27 cellular contexts compared by ENCODE assay signal in the genomic region with DNA sequence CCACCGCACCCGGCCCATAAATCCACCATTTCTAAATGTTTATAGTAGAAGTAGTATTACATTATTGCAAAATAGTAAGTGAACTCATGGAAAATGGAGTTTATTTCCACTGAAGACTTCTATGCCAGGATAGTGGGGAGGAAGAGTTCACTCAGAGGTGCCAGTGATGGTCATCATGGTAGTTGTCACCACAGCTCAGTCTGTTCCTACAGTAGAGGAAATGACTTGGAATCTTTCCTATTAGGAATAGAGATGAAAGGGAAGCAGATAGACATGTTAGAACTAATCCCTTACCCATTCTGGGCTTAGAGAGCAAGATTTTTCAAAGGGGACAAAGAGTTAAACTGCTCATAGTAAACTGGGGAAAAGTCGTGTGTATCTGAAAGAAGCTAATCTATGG. TPM values are rescaled to one million over a fixed set of nuclear protein-coding genes. Genes with fewer than 3 reads are reported as not detected.
A peak's percentile ranks its signal among the peaks of the same experiment; 100 is the strongest.
DNase-seq lines count a peak whose midpoint lies in the region; ATAC-seq, FAIRE-seq and TF ChIP-seq lines count a peak whose summit lies in the region.
"Had no signal": no experiment of that assay in that cellular context is flagged by ENCODE, and none has a peak within 500 bp of the region (broad histone marks: within the 10 kb centered on the region; RNA-seq: fewer than 3 reads in every experiment).

No MANE protein-coding gene starts in this region.

- H3K18ac ChIP-seq in H9 (ENCODE audit: insufficient read length, low read depth, low read length) (no peak overlapping the region), mesenchymal stem cell (ENCODE audit: low read depth in 1 of 2, low read length in 2 of 2) (no peak overlapping the region)

- no peak overlapping the region for H3K9ac ChIP-seq in H9 (ENCODE audit: extremely low read depth, insufficient read length, low read length)
- no peak overlapping the region for H3K9ac ChIP-seq in endothelial cell of umbilical vein (replicated peaks; ENCODE audit: extremely low read depth, insufficient read depth, low read length)
- no peak overlapping the region for H3K9ac ChIP-seq in mesenchymal stem cell (ENCODE audit: low read length)

- peaks cover 20 to 61% (median 40%) of the 10 kb centered on the region in 3 experiments; a peak in 6 of 7 replicates for H3K36me3 Mint-ChIP-seq in H9 (ENCODE audit: insufficient read depth in 1 of 3, low read depth in 3 of 3)

- H2BK20ac ChIP-seq in H9 (ENCODE audit: low read depth, low read length, poor library complexity, severe bottlenecking): no peak overlapping the region

- no peak for DNase-seq in H9
- no peak for DNase-seq in RWPE1 (ENCODE audit: low spot score)
- DNase-seq in endothelial cell of umbilical vein (ENCODE audit: low read depth, low spot score): peak; percentile 0
- DNase-seq in mesenchymal stem cell: peak; percentile 13
- DNase-seq in hepatic stellate cell (ENCODE audit: low spot score): no peak
- no peak for DNase-seq in NCI-H1417 treated with DMSO at 0.1 percent for 48 hours (lab: John Stamatoyannopoulos, UW)
- DNase-seq: Caco-2; CD8-positive, alpha-beta T cell; GOT3; HCEC 1CT; Kasumi-1; NCI-H1105; NCI-H146; NCI-H1930; NCI-H2107; NCI-H446; NCI-H526; PC-9; Right ventricle myocardium superior had no signal

- H4K20me1 ChIP-seq in H9 (ENCODE audit: control insufficient read depth, insufficient read depth, insufficient read length) (no peaks in the 10 kb centered on the region), endothelial cell of umbilical vein (replicated peaks; ENCODE audit: control insufficient read depth, extremely low read depth, insufficient read depth, low read length) (no peaks in the 10 kb centered on the region)

- H3K4me1 ChIP-seq in H9 (ENCODE audit: insufficient read depth, low read length) (no peaks in the 10 kb centered on the region), endothelial cell of umbilical vein (ENCODE audit: control insufficient read depth, extremely low read depth, insufficient read depth, low read length) (peaks cover 3% of the 10 kb centered on the region), mesenchymal stem cell (ENCODE audit: control insufficient read depth, insufficient read depth, low read depth, low read length) (no peaks in the 10 kb centered on the region)
- H3K4me1 ChIP-seq: SJSA1 had no signal

- no CpG with 5 or more reads among the region's 3 CpGs for WGBS in H9 (ENCODE audit: extremely low coverage, insufficient read length, low lambda C conversion rate)
- 94% methylated on average over 1 of the region's 3 CpGs for WGBS in mesenchymal stem cell

- H3K27ac ChIP-seq in H9 (ENCODE audit: insufficient read length, low read depth, low read length): no peak overlapping the region
- H3K27ac ChIP-seq in RWPE1: peak overlapping the region; percentile 35; the same call in 1 of the 2 replicates
- H3K27ac ChIP-seq in endothelial cell of umbilical vein (ENCODE audit: insufficient read depth, low read depth, low read length): no peak overlapping the region
- H3K27ac ChIP-seq in mesenchymal stem cell (ENCODE audit: low read length, poor library complexity, severe bottlenecking): no peak overlapping the region
- H3K27ac ChIP-seq: C4-2B, PC-9, SJSA1 had no signal

- ATAC-seq in GM21423 (IDR thresholded peaks at IDR 0.05; ENCODE audit: unreplicated experiment) (no peak), HG03175 (IDR thresholded peaks at IDR 0.05; ENCODE audit: unreplicated experiment) (no peak)
- ATAC-seq: CD8-positive, alpha-beta T cell had no signal

- no peaks in the 10 kb centered on the region for H3K27me3 ChIP-seq in H9 (ENCODE audit: insufficient read depth, low read length)
- no peaks in the 10 kb centered on the region for H3K27me3 ChIP-seq in endothelial cell of umbilical vein (ENCODE audit: control insufficient read depth in 2 of 2, insufficient read depth in 2 of 2, low read length in 2 of 2)
- H3K27me3 ChIP-seq in mesenchymal stem cell (ENCODE audit: control insufficient read depth in 1 of 2, insufficient read depth in 1 of 2, low read length in 2 of 2): no peaks in the 10 kb centered on the region
- H3K27me3 ChIP-seq: SJSA1 had no signal

- H3K9me1 ChIP-seq in endothelial cell of umbilical vein (replicated peaks; ENCODE audit: control insufficient read depth, extremely low read depth, insufficient read depth, low read length): no peaks in the 10 kb centered on the region

- no peaks in the 10 kb centered on the region for H3K79me1 ChIP-seq in H9 (ENCODE audit: insufficient read depth, low read depth, low read length, poor library complexity, severe bottlenecking)
- H3K79me1 ChIP-seq in mesenchymal stem cell (replicated peaks; ENCODE audit: low read length, poor library complexity, severe bottlenecking): no peaks in the 10 kb centered on the region

- no peak for TF ChIP-seq POLR2A in endothelial cell of umbilical vein (IDR thresholded peaks at IDR 0.05; ENCODE audit: low read depth, low read length)

- H4K5ac ChIP-seq in H9 (ENCODE audit: insufficient read length, low read depth, low read length): no peak overlapping the region

- peaks cover 0 to 10% of the 10 kb centered on the region in 2 experiments for H3K36me3 ChIP-seq in endothelial cell of umbilical vein (ENCODE audit: control insufficient read depth in 2 of 2, extremely low read depth in 1 of 2, insufficient read depth in 2 of 2, low read length in 2 of 2)
- peaks cover 15 to 29% of the 10 kb centered on the region in 2 experiments for H3K36me3 ChIP-seq in mesenchymal stem cell (ENCODE audit: control insufficient read depth in 1 of 2, insufficient read depth in 2 of 2, low read depth in 1 of 2, low read length in 2 of 2)

- H3K14ac ChIP-seq in H9 (ENCODE audit: insufficient read depth, low read length) (no peak overlapping the region), mesenchymal stem cell (ENCODE audit: low read length in 2 of 2) (no peak overlapping the region)

- no peaks in the 10 kb centered on the region for H3K79me2 ChIP-seq in H9 (ENCODE audit: insufficient read depth, low read length)
- H3K79me2 ChIP-seq in endothelial cell of umbilical vein (ENCODE audit: control insufficient read depth, insufficient read depth, low read length): no peaks in the 10 kb centered on the region

- H4K8ac ChIP-seq in H9 (replicated peaks; ENCODE audit: insufficient read length, low read depth, low read length) (no peak overlapping the region), mesenchymal stem cell (ENCODE audit: low read length) (no peak overlapping the region)

- H2AFZ ChIP-seq in H9 (ENCODE audit: low read length): no peak overlapping the region
- H2AFZ ChIP-seq in endothelial cell of umbilical vein (ENCODE audit: low read depth, low read length): no peak overlapping the region
- no peak overlapping the region for H2AFZ ChIP-seq in mesenchymal stem cell (ENCODE audit: low read depth, low read length)
- H2AFZ ChIP-seq: PC-9 had no signal

- H3K4me2 ChIP-seq in H9 (ENCODE audit: insufficient read depth, insufficient read length, low read length) (no peak overlapping the region), endothelial cell of umbilical vein (ENCODE audit: insufficient read depth, low read length) (no peak overlapping the region), mesenchymal stem cell (ENCODE audit: low read length, poor library complexity, severe bottlenecking) (no peak overlapping the region)
- H3K4me2 ChIP-seq: PC-9 had no signal

- H2BK5ac ChIP-seq in H9 (ENCODE audit: insufficient read length, low read length) (no peak overlapping the region), mesenchymal stem cell (ENCODE audit: low read depth, low read length, poor library complexity, severe bottlenecking) (no peak overlapping the region)

- no peak overlapping the region for H2AK5ac ChIP-seq in H9 (ENCODE audit: insufficient read length, low read length)
- no peak overlapping the region for H2AK5ac ChIP-seq in mesenchymal stem cell (ENCODE audit: low read length, severe bottlenecking)

- H2BK120ac ChIP-seq in H9 (ENCODE audit: low read depth, low read length, poor library complexity, severe bottlenecking): no peak overlapping the region
- no peak overlapping the region for H2BK120ac ChIP-seq in mesenchymal stem cell (ENCODE audit: low read depth, low read length)

- no TSS peak for BruUV-seq in endothelial cell of umbilical vein (replicated peaks; lab: Mats Ljungman, UMichigan)

- H3K4me3 Mint-ChIP-seq in H9: no peak overlapping the region
- H3K4me3 Mint-ChIP-seq: B cell; CD8-positive, alpha-beta T cell had no signal

- H3K56ac ChIP-seq in H9 (ENCODE audit: insufficient read length, low read depth, low read length): no peak overlapping the region

- H3K23ac ChIP-seq in H9 (ENCODE audit: insufficient read length, low read depth, low read length): no peak overlapping the region
- H3K23ac ChIP-seq in mesenchymal stem cell (ENCODE audit: low read length in 2 of 2): no peak overlapping the region

- H3K27ac Mint-ChIP-seq in H9: peak overlapping the region in 2 of 3 experiments; percentile 22 to 46; a peak in 4 of 7 replicates
- H3K27ac Mint-ChIP-seq: B cell; CD8-positive, alpha-beta T cell had no signal

- TF ChIP-seq CTCF in H9 (conservative IDR thresholded peaks at IDR 0.05): no peak
- TF ChIP-seq CTCF in RWPE1 (conservative IDR thresholded peaks at IDR 0.05; ENCODE audit: low read depth): no peak
- TF ChIP-seq CTCF in endothelial cell of umbilical vein (IDR thresholded peaks at IDR 0.05; ENCODE audit: extremely low read depth in 1 of 2, insufficient read depth in 1 of 2, low read depth in 1 of 2, low read length in 2 of 2): no peak

- H3K9me3 Mint-ChIP-seq in H9: no peaks in the 10 kb centered on the region
- H3K9me3 Mint-ChIP-seq: CD8-positive, alpha-beta T cell had no signal

- dilution Hi-C loops in endothelial cell of umbilical vein (cut with MboI; ENCODE audit: extremely low pct_ligation_motif_present, low sequenced_read_pairs): no loop called here

- H3T11ph ChIP-seq in H9 (ENCODE audit: low read length): no peak overlapping the region

- no peaks in the 10 kb centered on the region for H3K27me3 Mint-ChIP-seq in H9 (ENCODE audit: low read depth)
- H3K27me3 Mint-ChIP-seq: B cell had no signal

- H3K9me3 ChIP-seq in H9 (ENCODE audit: control insufficient read depth, low read depth, low read length) (no peaks in the 10 kb centered on the region), endothelial cell of umbilical vein (replicated peaks; ENCODE audit: control insufficient read depth, insufficient read depth, low read length) (no peaks in the 10 kb centered on the region), mesenchymal stem cell (ENCODE audit: control insufficient read depth, low read length) (no peaks in the 10 kb centered on the region)
- H3K9me3 ChIP-seq: Caco-2, SJSA1 had no signal

- intact Hi-C loops in endothelial cell of umbilical vein (cut with micrococcal nuclease): no loop called here

- H4K91ac ChIP-seq in H9 (ENCODE audit: insufficient read length, low read depth, low read length) (no peak overlapping the region), mesenchymal stem cell (ENCODE audit: low read length) (no peak overlapping the region)

- no peak for FAIRE-seq in endothelial cell of umbilical vein (lab: Jason Lieb, UNC)
- FAIRE-seq: G401.6 had no signal

- POLR2A ChIA-PET in RWPE1 (lab: Yijun Ruan, JAX; ENCODE audit: low non-redundant PET): interaction anchor here (0.6 kb wide), 1 partner anchor 11 kb away, joined by 3 read pairs; no protein-coding TSS in a partner anchor
- POLR2A ChIA-PET in endothelial cell of umbilical vein (lab: Charles Lee): no interaction called here

- H2BK12ac ChIP-seq in H9 (ENCODE audit: insufficient read length, low read depth, low read length) (no peak overlapping the region), mesenchymal stem cell (ENCODE audit: low read length in 2 of 2) (no peak overlapping the region)

- H3K4me1 Mint-ChIP-seq in H9: no peaks in the 10 kb centered on the region
- H3K4me1 Mint-ChIP-seq: B cell had no signal

- H2BK15ac ChIP-seq in H9 (ENCODE audit: low read depth, low read length) (no peak overlapping the region), mesenchymal stem cell (ENCODE audit: low read depth, poor library complexity, severe bottlenecking) (no peak overlapping the region)

- no peak overlapping the region for H3K4ac ChIP-seq in H9 (ENCODE audit: low read depth, low read length)
- no peak overlapping the region for H3K4ac ChIP-seq in mesenchymal stem cell (ENCODE audit: low read depth in 1 of 2, low read length in 2 of 2)

- CTCF ChIA-PET in RWPE1 (lab: Yijun Ruan, JAX): no interaction called here
- CTCF ChIA-PET in endothelial cell of umbilical vein (lab: Charles Lee): no interaction called here

- H3K23me2 ChIP-seq in H9 (ENCODE audit: insufficient read length, low read depth, low read length, poor library complexity, severe bottlenecking): no peaks in the 10 kb centered on the region

- H3K4me3 ChIP-seq in endothelial cell of umbilical vein (replicated peaks in 1 of 3; ENCODE audit: insufficient read depth in 1 of 3, low read depth in 1 of 3, low read length in 3 of 3) (no peak overlapping the region), mesenchymal stem cell (ENCODE audit: insufficient read depth in 1 of 2, low read depth in 1 of 2, low read length in 2 of 2) (no peak overlapping the region)
- H3K4me3 ChIP-seq: PC-9, SJSA1 had no signal

RNA-seq across cellular contexts. Expression of gene MRPL45, which starts 20.1 kb away (rescaled TPM):
- 57.7 and 59.9 TPM in 2 replicates for total RNA-seq in H9 (2021)
- 41.0 and 45.5 TPM in 2 replicates for total RNA-seq in endothelial cell of umbilical vein
- 34.2 and 41.2 TPM in 2 replicates for polyA plus RNA-seq in endothelial cell of umbilical vein
- 56.7 and 57.6 TPM in 2 replicates for polyA plus RNA-seq in endothelial cell of umbilical vein (2011; cell fraction: cytosol; rRNA removed)
- polyA plus RNA-seq in endothelial cell of umbilical vein (2011; cell fraction: nucleus; rRNA removed): 26.4 and 26.6 TPM in 2 replicates
- polyA plus RNA-seq in endothelial cell of umbilical vein (2012): 51.9 and 56.2 TPM in 2 replicates
- 42.5 and 48.5 TPM in 2 replicates for polyA minus RNA-seq in endothelial cell of umbilical vein
- 31.9 TPM for polyA minus RNA-seq in endothelial cell of umbilical vein (2011; cell fraction: cytosol; rRNA and poly(A)+ RNA removed)
- 6.2 and 8.9 TPM in 2 replicates for polyA minus RNA-seq in endothelial cell of umbilical vein (2011; cell fraction: nucleus; rRNA and poly(A)+ RNA removed)
- 39.8 TPM for polyA plus RNA-seq in mesenchymal stem cell (2013, experiment 1 of 2)
- 40.2 TPM for polyA plus RNA-seq in mesenchymal stem cell (2013, experiment 2 of 2)

RNA-seq across cellular contexts. Expression of gene GPR179, which starts 26.7 kb away (rescaled TPM):
- not detected in 2 replicates for total RNA-seq in H9 (2021)
- total RNA-seq in endothelial cell of umbilical vein: not detected in 2 replicates
- polyA plus RNA-seq in endothelial cell of umbilical vein: not detected in 2 replicates
- polyA plus RNA-seq in endothelial cell of umbilical vein (2011; cell fraction: cytosol; rRNA removed): not detected in 2 replicates
- 0.01 TPM in 1 of 2 replicates, not detected in the other for polyA plus RNA-seq in endothelial cell of umbilical vein (2011; cell fraction: nucleus; rRNA removed)
- not detected in 2 replicates for polyA plus RNA-seq in endothelial cell of umbilical vein (2012)
- polyA minus RNA-seq in endothelial cell of umbilical vein: not detected in 2 replicates
- polyA minus RNA-seq in endothelial cell of umbilical vein (2011; cell fraction: cytosol; rRNA and poly(A)+ RNA removed): not detected
- not detected in 2 replicates for polyA minus RNA-seq in endothelial cell of umbilical vein (2011; cell fraction: nucleus; rRNA and poly(A)+ RNA removed)
- not detected for polyA plus RNA-seq in mesenchymal stem cell (2013, experiment 1 of 2)
- 0.01 TPM for polyA plus RNA-seq in mesenchymal stem cell (2013, experiment 2 of 2)
- total RNA-seq: B cell, M059J, RPMI7951 had no signal

RNA-seq across cellular contexts. Expression of gene SOCS7, which starts 34.6 kb away (rescaled TPM):
- total RNA-seq in H9 (2021) (28.7 and 31.0 TPM in 2 replicates), endothelial cell of umbilical vein (10.4 and 11.7 TPM in 2 replicates)
- 5.9 and 6.6 TPM in 2 replicates for polyA plus RNA-seq in endothelial cell of umbilical vein
- polyA plus RNA-seq in endothelial cell of umbilical vein (2011; cell fraction: cytosol; rRNA removed): 7.5 and 7.9 TPM in 2 replicates
- 11.8 and 15.3 TPM in 2 replicates for polyA plus RNA-seq in endothelial cell of umbilical vein (2011; cell fraction: nucleus; rRNA removed)
- polyA plus RNA-seq in endothelial cell of umbilical vein (2012): 7.6 and 8.9 TPM in 2 replicates
- 18.5 and 19.0 TPM in 2 replicates for polyA minus RNA-seq in endothelial cell of umbilical vein
- 14.0 TPM for polyA minus RNA-seq in endothelial cell of umbilical vein (2011; cell fraction: cytosol; rRNA and poly(A)+ RNA removed)
- polyA minus RNA-seq in endothelial cell of umbilical vein (2011; cell fraction: nucleus; rRNA and poly(A)+ RNA removed): 9.8 and 12.1 TPM in 2 replicates
- 4.7 TPM for polyA plus RNA-seq in mesenchymal stem cell (2013, experiment 1 of 2)
- 4.0 TPM for polyA plus RNA-seq in mesenchymal stem cell (2013, experiment 2 of 2)

Comparison
In these comparisons a context has a peak if more than half of its experiments do, and no peak if none do; other contexts are left out.
1. DNase-seq: peak in endothelial cell of umbilical vein (single experiment) and mesenchymal stem cell (single experiment); none in H9 (single experiment), RWPE1 (single experiment), hepatic stellate cell (single experiment) and NCI-H1417 treated with DMSO at 0.1 percent for 48 hours (single experiment).